In the genomic region with DNA sequence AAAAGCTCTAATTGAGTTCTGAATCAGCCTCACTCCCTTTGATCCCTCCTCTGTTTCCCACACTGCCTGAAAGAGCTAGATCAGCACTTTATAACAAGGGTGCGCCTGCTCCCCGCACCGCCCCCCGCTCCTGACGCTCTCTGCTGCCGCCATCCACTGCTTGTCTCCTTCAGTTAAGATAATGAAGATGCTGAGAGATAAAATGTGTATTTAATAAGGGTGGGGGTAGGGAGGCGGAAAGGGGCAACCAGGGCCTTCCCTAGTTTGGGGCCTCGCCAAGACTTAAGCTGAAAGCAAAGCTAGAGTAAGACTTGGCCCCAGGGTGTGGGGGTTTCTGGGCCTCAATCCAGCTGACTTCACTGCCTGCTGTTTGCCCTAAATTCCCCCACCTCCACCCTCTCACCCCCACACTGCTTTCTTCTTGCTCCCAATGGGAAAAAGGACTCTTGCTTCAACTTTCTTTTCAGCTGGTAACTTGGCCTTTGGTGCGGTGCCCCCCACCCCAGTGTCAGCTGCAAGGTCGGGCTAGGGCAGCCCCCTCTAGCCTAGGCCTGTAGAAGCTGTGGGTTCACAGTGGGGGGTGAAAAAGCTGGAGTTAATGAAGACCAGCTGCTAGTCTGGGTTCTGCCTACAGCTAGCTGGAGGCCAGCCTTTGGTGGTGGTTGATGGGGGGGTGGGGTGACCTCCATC, we compare ENCODE assay signal across 10 cellular contexts. TPM values are rescaled to one million over a fixed set of nuclear protein-coding genes. Genes with fewer than 3 reads are reported as not detected.
DNase-seq lines count a peak whose midpoint lies in the region; ATAC-seq and TF ChIP-seq lines count a peak whose summit lies in the region.
"Had no signal": no experiment of that assay in that cellular context is flagged by ENCODE, and none has a peak within 500 bp of the region (broad histone marks: within the 10 kb centered on the region; RNA-seq: fewer than 3 reads in every experiment).

No MANE protein-coding gene starts in this region.

- no peak overlapping the region for H3K4me3 ChIP-seq in colonic mucosa

- no peaks in the 10 kb centered on the region for H3K36me3 ChIP-seq in colonic mucosa

- H3K27me3 ChIP-seq in colonic mucosa = no peaks in the 10 kb centered on the region

- peak overlapping the region; percentile 61 for H3K27ac ChIP-seq in colonic mucosa

- H3K9ac ChIP-seq in colonic mucosa (ENCODE audit: low read depth in 2 of 2, low read length in 2 of 2) = peak overlapping the region; percentile 27 to 30

- ATAC-seq in HG03039 (IDR thresholded peaks at IDR 0.05; ENCODE audit: unreplicated experiment) = no peak
- no peak for ATAC-seq in GM21515 (IDR thresholded peaks at IDR 0.05; ENCODE audit: unreplicated experiment)
- ATAC-seq in HG03439 (IDR thresholded peaks at IDR 0.05; ENCODE audit: unreplicated experiment) = no peak
- ATAC-seq in GM18498 (IDR thresholded peaks at IDR 0.05; ENCODE audit: unreplicated experiment) = no peak
- ATAC-seq: stimulated activated memory B cell treated with anti-CD40 and anti-IgM and Interleukin-4, amounts not matched to agents 10 μg/mL and 1 μg/mL and 100 μg/mL, for 72 hours had no signal

- H3K9me3 ChIP-seq in colonic mucosa = no peaks in the 10 kb centered on the region

- no peak for TF ChIP-seq CTCF in colonic mucosa (IDR thresholded peaks at IDR 0.05)

- peak; percentile 9 for DNase-seq in COLO668 (lab: John Stamatoyannopoulos, UW; ENCODE audit: unreplicated experiment)
- DNase-seq in NCI-H1436 treated with DMSO at 0.1 percent for 48 hours (lab: John Stamatoyannopoulos, UW) = peak; percentile 31
- DNase-seq in colonic mucosa = peak; percentile 45
- peak; percentile 78 for DNase-seq in myocyte (ENCODE audit: low read depth)
- DNase-seq: T-cell had no signal

- intact Hi-C loops in colonic mucosa (cut with DNase I) = loop anchor here (2.0 kb wide), 1 partner anchor 40 kb away; no protein-coding TSS in a partner anchor

- H3K4me1 ChIP-seq in colonic mucosa = peaks cover 20% of the 10 kb centered on the region

RNA-seq across cellular contexts. Expression of a gene that starts 1.8 kb away (rescaled TPM):
- 10 to 100 TPM; 25.6 to 46.7 TPM for total RNA-seq in colonic mucosa
- 37.2 and 39.2 TPM in 2 replicates for total RNA-seq in myocyte
- 72.7 TPM for polyA plus RNA-seq in myocyte (2012)

RNA-seq across cellular contexts. Expression of a gene that starts 19.5 kb away (rescaled TPM):
- total RNA-seq in colonic mucosa = 10 to 100 TPM in 1 of 2 donors, 1 to 10 TPM in 1; 8.5 to 40.8 TPM
- 2.6 and 3.8 TPM in 2 replicates for total RNA-seq in myocyte
- polyA plus RNA-seq in myocyte (2012) = 2.9 TPM

RNA-seq across cellular contexts. Expression of a gene that starts 57.4 kb away (rescaled TPM):
- total RNA-seq in colonic mucosa (under 1 TPM; 0.40 to 0.85 TPM), myocyte (not detected in 2 replicates)
- polyA plus RNA-seq in myocyte (2012) = 0.90 TPM
- total RNA-seq: T-cell had no signal

Comparison
In these comparisons a context has a peak if more than half of its experiments do, and no peak if none do; other contexts are left out.
1. DNase-seq: peak in every context shown above with its lines; median percentile 78 in myocyte; 45 in colonic mucosa; 31 in NCI-H1436 treated with DMSO at 0.1 percent for 48 hours; 9 in COLO668.